9 cellular contexts compared by ENCODE assay signal in genomic region chr3:128488636-128488994, GRCh38. TPM values are rescaled to one million over a fixed set of nuclear protein-coding genes. Genes with fewer than 3 reads are reported as not detected.
DNase-seq lines count a peak whose midpoint lies in the region; ATAC-seq and TF ChIP-seq lines count a peak whose summit lies in the region.
"Had no signal": no experiment of that assay in that cellular context is flagged by ENCODE, and none has a peak within 500 bp of the region (broad histone marks: within the 10 kb centered on the region; RNA-seq: fewer than 3 reads in every experiment).

No MANE protein-coding gene starts in this region.

- POLR2A ChIA-PET in CD4-positive, alpha-beta T cell (lab: Charles Lee), result no interaction called here

- H3K4me3 Mint-ChIP-seq in CD4-positive, alpha-beta T cell, result peak overlapping the region; percentile 80
- H3K4me3 Mint-ChIP-seq in naive B cell (peak overlapping the region; percentile 76 to 90 (median 82)), progenitor cell of endocrine pancreas (ENCODE audit: low read depth) (no peak overlapping the region)

- H3K4me1 ChIP-seq in breast epithelium, result peaks cover 17 to 24% of the 10 kb centered on the region in 2 donors

- DNase-seq in CD4-positive, alpha-beta T cell, result no peak
- peak; percentile 68 for DNase-seq in KBM-7
- no peak for DNase-seq in breast epithelium (ENCODE audit: low spot score in 2 of 2)
- DNase-seq in naive B cell, result no peak
- DNase-seq in amniotic stem cell (lab: John Stamatoyannopoulos, UW), result no peak
- DNase-seq in DMS114 treated with DMSO at 0.1 percent for 48 hours (lab: John Stamatoyannopoulos, UW; ENCODE audit: unreplicated experiment), result no peak
- DNase-seq in progenitor cell of endocrine pancreas (ENCODE audit: low spot score, unreplicated experiment), result no peak

- H3K9me3 ChIP-seq in CD4-positive, alpha-beta T cell (ENCODE audit: control insufficient read depth, low read length), result no peaks in the 10 kb centered on the region
- no peaks in the 10 kb centered on the region for H3K9me3 ChIP-seq in breast epithelium

- no peak overlapping the region for H3K27ac ChIP-seq in CD4-positive, alpha-beta T cell (ENCODE audit: low read depth, low read length)
- peak overlapping the region; percentile 48 to 77 for H3K27ac ChIP-seq in breast epithelium

- in situ Hi-C loops in KBM-7 (cut with MboI; ENCODE audit: low pct_unique_long_range_greater_than_20kb, low sequenced_read_pairs), result loop anchor here (10.0 kb wide), 1 partner anchor 54 kb away; no protein-coding TSS in a partner anchor

- CTCF ChIA-PET in CD4-positive, alpha-beta T cell (lab: Charles Lee), result interaction anchor here (1.0 to 1.3 kb wide), 2 partner anchors 63 to 129 kb away, joined by 3 read pairs; no protein-coding TSS in a partner anchor

- no peaks in the 10 kb centered on the region for H3K9me3 Mint-ChIP-seq in CD4-positive, alpha-beta T cell
- H3K9me3 Mint-ChIP-seq in naive B cell (peaks cover 0 to 2% (median 0%) of the 10 kb centered on the region in 7 donors), progenitor cell of endocrine pancreas (ENCODE audit: low read depth) (no peaks in the 10 kb centered on the region)

- H3K36me3 ChIP-seq in breast epithelium, result no peaks in the 10 kb centered on the region

- TF ChIP-seq POLR2A in breast epithelium (IDR thresholded peaks at IDR 0.05), result no peak

- H3K27me3 Mint-ChIP-seq in CD4-positive, alpha-beta T cell, result peaks cover 77% of the 10 kb centered on the region
- H3K27me3 Mint-ChIP-seq in naive B cell (peaks cover 46 to 84% (median 81%) of the 10 kb centered on the region in 3 donors), progenitor cell of endocrine pancreas (peaks cover 77% of the 10 kb centered on the region)

- peak overlapping the region; percentile 50 to 76 (median 55) for H3K4me3 ChIP-seq in breast epithelium

- intact Hi-C loops in CD4-positive, alpha-beta T cell (cut with DNase I, micrococcal nuclease), result no loop called here
- intact Hi-C loops in breast epithelium (cut with DNase I; ENCODE audit: low total_unique reads), result loop anchor here (5.0 to 10.0 kb wide), 2 partner anchors 404 to 529 kb away; no protein-coding TSS in a partner anchor

- H3K27me3 ChIP-seq in CD4-positive, alpha-beta T cell (ENCODE audit: control insufficient read depth, insufficient read depth, low read length), result peaks cover 98% of the 10 kb centered on the region
- peaks cover 9 to 100% of the 10 kb centered on the region in 2 donors for H3K27me3 ChIP-seq in breast epithelium

- no peak for TF ChIP-seq CTCF in CD4-positive, alpha-beta T cell (IDR thresholded peaks at IDR 0.05)
- TF ChIP-seq CTCF in breast epithelium (IDR thresholded peaks at IDR 0.05) (no peak), progenitor cell of endocrine pancreas (IDR thresholded peaks at IDR 0.05; ENCODE audit: unreplicated experiment) (no peak)

- H3K4me1 Mint-ChIP-seq in CD4-positive, alpha-beta T cell (ENCODE audit: low read depth), result peaks cover 43% of the 10 kb centered on the region
- H3K4me1 Mint-ChIP-seq in naive B cell, result peaks cover 30 to 54% (median 43%) of the 10 kb centered on the region in 3 donors
- peaks cover 14% of the 10 kb centered on the region for H3K4me1 Mint-ChIP-seq in progenitor cell of endocrine pancreas (ENCODE audit: low read depth)

- no peaks in the 10 kb centered on the region for H3K36me3 Mint-ChIP-seq in CD4-positive, alpha-beta T cell (ENCODE audit: low read depth)
- H3K36me3 Mint-ChIP-seq in naive B cell (no peaks in the 10 kb centered on the region), progenitor cell of endocrine pancreas (ENCODE audit: insufficient read depth) (no peaks in the 10 kb centered on the region)

- no peak overlapping the region for H3K27ac Mint-ChIP-seq in CD4-positive, alpha-beta T cell
- H3K27ac Mint-ChIP-seq in naive B cell, result peak overlapping the region in 1 of 6 donors; percentile 82
- no peak overlapping the region for H3K27ac Mint-ChIP-seq in progenitor cell of endocrine pancreas

- ATAC-seq in CD4-positive, alpha-beta T cell (ENCODE audit: poor library complexity), result no peak
- no peak for ATAC-seq in naive B cell (ENCODE audit: low read depth in 2 of 2)
- ATAC-seq in HG03159 (IDR thresholded peaks at IDR 0.05; ENCODE audit: unreplicated experiment), result no peak

RNA-seq across cellular contexts. Expression of gene GATA2, which starts 4.4 kb away (rescaled TPM):
- total RNA-seq in CD4-positive, alpha-beta T cell, result under 1 TPM; 0.16 to 0.17 TPM
- 10 to 100 TPM in 1 of 3 donors, 1 to 10 TPM in 2; 6.0 to 14.4 (median 6.6) TPM for total RNA-seq in breast epithelium
- under 1 TPM in 3 of 6 donors, not detected in 3; 0.21 to 0.49 (median 0.28) TPM for polyA plus RNA-seq in naive B cell (ENCODE audit: low read depth in 6 of 6)
- total RNA-seq in progenitor cell of endocrine pancreas, result 1.7 and 1.9 TPM in 2 replicates

RNA-seq across cellular contexts. Expression of gene DNAJB8, which starts 21.9 kb away (rescaled TPM):
- not detected for total RNA-seq in CD4-positive, alpha-beta T cell
- total RNA-seq in breast epithelium (not detected), progenitor cell of endocrine pancreas (not detected in 2 replicates)
- not detected for polyA plus RNA-seq in naive B cell (ENCODE audit: low read depth in 6 of 6)
- total RNA-seq: bronchial epithelial cell had no signal
